In the genomic region with DNA sequence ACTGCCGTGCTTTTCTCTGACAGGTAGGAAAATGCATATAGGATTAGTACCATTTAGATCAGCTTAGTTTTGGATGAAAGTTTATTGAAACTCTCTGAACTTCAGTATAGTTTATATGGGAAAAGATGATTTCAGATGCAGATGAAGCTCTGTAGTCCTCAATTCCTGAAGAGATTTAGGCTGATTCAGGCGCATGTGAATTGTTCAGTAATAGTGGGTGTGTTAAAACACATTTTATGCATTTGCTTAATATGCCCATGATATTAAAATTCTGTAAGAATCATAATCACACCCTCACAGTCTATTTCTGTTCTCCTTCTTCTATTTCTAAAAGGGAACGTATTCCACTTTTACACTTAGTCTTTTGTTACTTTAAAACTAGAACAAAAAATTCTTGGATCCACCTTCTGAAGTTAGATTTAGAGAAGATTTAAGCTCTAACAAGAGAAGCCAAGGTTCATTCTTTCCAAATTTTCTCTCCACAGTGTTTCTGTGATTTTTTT, we compare ENCODE assay signal across 19 cellular contexts.
"Had no signal": no experiment of that assay in that cellular context is flagged by ENCODE, and none has a peak within 500 bp of the region (broad histone marks: within the 10 kb centered on the region; RNA-seq: fewer than 3 reads in every experiment).

No MANE protein-coding gene starts in this region.

- H3K27me3 Mint-ChIP-seq: dendritic cell treated with granulocyte-macrophage colony-stimulating factor and Interleukin-4, amounts not matched to agents 40 ng/mL and 50 ng/mL, for 4 days had no signal

- H3K4me1 Mint-ChIP-seq: endodermal cell, immature natural killer cell, mesothelial cell of epicardium had no signal

- H3K9me3 Mint-ChIP-seq: dendritic cell treated with granulocyte-macrophage colony-stimulating factor and Interleukin-4, amounts not matched to agents 40 ng/mL and 50 ng/mL, for 4 days; effector memory CD8-positive, alpha-beta T cell; endodermal cell; mesothelial cell of epicardium had no signal

- H3K36me3 Mint-ChIP-seq: immature natural killer cell, mesothelial cell of epicardium had no signal

- H3K27ac Mint-ChIP-seq: dendritic cell treated with granulocyte-macrophage colony-stimulating factor and Interleukin-4, amounts not matched to agents 40 ng/mL and 50 ng/mL, for 4 days; effector memory CD8-positive, alpha-beta T cell; endodermal cell; immature natural killer cell; mesothelial cell of epicardium had no signal

- H3K4me3 Mint-ChIP-seq: dendritic cell treated with granulocyte-macrophage colony-stimulating factor and Interleukin-4, amounts not matched to agents 40 ng/mL and 50 ng/mL, for 4 days; effector memory CD8-positive, alpha-beta T cell; endodermal cell; immature natural killer cell; mesothelial cell of epicardium had no signal

- DNase-seq: colonic mucosa; cortex of kidney; effector CD8-positive, alpha-beta T cell; effector memory CD8-positive, alpha-beta T cell; endodermal cell; erythroblast; esophagus squamous epithelium; foreskin fibroblast; foreskin melanocyte; gastrocnemius medialis; heart left ventricle; immature natural killer cell; left cardiac atrium; left lung; left ventricle myocardium superior; lower lobe of right lung; mesenchymal stem cell had no signal
